In the genomic region with DNA sequence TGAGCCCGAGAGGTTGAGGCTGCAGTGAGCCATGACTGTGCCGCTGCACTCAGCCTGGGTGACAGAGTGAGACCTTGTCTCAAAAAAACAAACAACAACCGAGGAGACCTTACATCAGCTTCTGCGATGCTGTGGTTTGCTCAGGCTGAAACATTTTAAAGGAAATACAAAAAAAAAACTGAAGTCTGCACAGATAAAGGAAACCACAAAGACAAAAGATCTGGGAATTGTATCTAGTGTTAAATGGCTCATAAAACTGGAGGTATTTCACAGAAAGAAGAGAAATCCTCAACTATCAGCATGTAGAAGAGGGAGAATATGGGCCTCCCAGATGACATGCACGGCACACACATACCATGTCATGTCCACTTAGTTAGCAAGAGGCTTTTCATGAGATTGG, we compare ENCODE assay signal across 23 cellular contexts.
DNase-seq lines count a peak whose midpoint lies in the region; ATAC-seq and TF ChIP-seq lines count a peak whose summit lies in the region.
"Had no signal": no experiment of that assay in that cellular context is flagged by ENCODE, and none has a peak within 500 bp of the region (broad histone marks: within the 10 kb centered on the region; RNA-seq: fewer than 3 reads in every experiment).

No MANE protein-coding gene starts in this region.

- no peaks in the 10 kb centered on the region for H3K9me3 Mint-ChIP-seq in activated naive CD8-positive, alpha-beta T cell (ENCODE audit: low read depth)
- H3K9me3 Mint-ChIP-seq in activated naive CD8-positive, alpha-beta T cell treated with anti-CD3 and anti-CD28 coated beads, Interleukin-2, amount 50 U/mL, for 24 hours = no peaks in the 10 kb centered on the region
- no peaks in the 10 kb centered on the region for H3K9me3 Mint-ChIP-seq in T-helper 2 cell treated with Interferon-gamma antibody and Interleukin-4, amounts not matched to agents 5 μg/mL and 100 μg/mL, for 36 hours
- H3K9me3 Mint-ChIP-seq: mesothelial cell of epicardium had no signal

- peaks cover 10% of the 10 kb centered on the region for H3K36me3 Mint-ChIP-seq in activated naive CD8-positive, alpha-beta T cell
- peaks cover 22% of the 10 kb centered on the region for H3K36me3 Mint-ChIP-seq in activated naive CD8-positive, alpha-beta T cell treated with anti-CD3 and anti-CD28 coated beads, Interleukin-2, amount 50 U/mL, for 24 hours (ENCODE audit: low read depth)
- peaks cover 32% of the 10 kb centered on the region for H3K36me3 Mint-ChIP-seq in T-helper 2 cell treated with Interferon-gamma antibody and Interleukin-4, amounts not matched to agents 5 μg/mL and 100 μg/mL, for 36 hours (ENCODE audit: low read depth)

- TF ChIP-seq CTCF in choroid plexus epithelial cell (conservative IDR thresholded peaks at IDR 0.05; ENCODE audit: low read depth, low read length) = no peak
- no peak for TF ChIP-seq CTCF in GM13976 (IDR thresholded peaks at IDR 0.05; ENCODE audit: borderline replicate concordance, control extremely low read depth, extremely low read depth, insufficient read depth, missing control alignments)

- ATAC-seq in activated naive CD8-positive, alpha-beta T cell treated with anti-CD3 and anti-CD28 coated beads, Interleukin-2, amount 50 U/mL, for 24 hours = no peak
- no peak for ATAC-seq in HG03342 (IDR thresholded peaks at IDR 0.05; ENCODE audit: unreplicated experiment)
- ATAC-seq: left cardiac atrium, Panc1, SK-N-SH treated with all-trans-retinoic acid at 6 μM for 48 hours had no signal

- peaks cover 17% of the 10 kb centered on the region for H3K4me1 Mint-ChIP-seq in activated naive CD8-positive, alpha-beta T cell (ENCODE audit: low read depth)
- H3K4me1 Mint-ChIP-seq in activated naive CD8-positive, alpha-beta T cell treated with anti-CD3 and anti-CD28 coated beads, Interleukin-2, amount 50 U/mL, for 24 hours = peaks cover 10% of the 10 kb centered on the region
- H3K4me1 Mint-ChIP-seq in T-helper 2 cell treated with Interferon-gamma antibody and Interleukin-4, amounts not matched to agents 5 μg/mL and 100 μg/mL, for 36 hours (ENCODE audit: low read depth) = peaks cover 18% of the 10 kb centered on the region
- H3K4me1 Mint-ChIP-seq: mesothelial cell of epicardium had no signal

- in situ Hi-C loops in GM13976 (cut with MboI; ENCODE audit: low sequenced_read_pairs, unreplicated experiment) = no loop called here

- no peaks in the 10 kb centered on the region for H3K27me3 Mint-ChIP-seq in activated naive CD8-positive, alpha-beta T cell
- no peaks in the 10 kb centered on the region for H3K27me3 Mint-ChIP-seq in activated naive CD8-positive, alpha-beta T cell treated with anti-CD3 and anti-CD28 coated beads, Interleukin-2, amount 50 U/mL, for 24 hours
- no peaks in the 10 kb centered on the region for H3K27me3 Mint-ChIP-seq in T-helper 2 cell treated with Interferon-gamma antibody and Interleukin-4, amounts not matched to agents 5 μg/mL and 100 μg/mL, for 36 hours (ENCODE audit: low read depth)
- H3K27me3 Mint-ChIP-seq: progenitor cell of endocrine pancreas had no signal

- no peak for DNase-seq in activated naive CD8-positive, alpha-beta T cell treated with anti-CD3 and anti-CD28 coated beads, Interleukin-2, amount 50 U/mL, for 24 hours
- DNase-seq in T-helper 2 cell treated with Interferon-gamma antibody and Interleukin-4, amounts not matched to agents 5 μg/mL and 100 μg/mL, for 36 hours (ENCODE audit: low spot score) = no peak
- DNase-seq in choroid plexus epithelial cell (ENCODE audit: low read depth) = peak; percentile 14
- no peak for DNase-seq in GM13976 (ENCODE audit: low spot score)
- DNase-seq in 8988T = no peak
- no peak for DNase-seq in DMS 273 treated with DMSO at 0.1 percent for 48 hours (lab: John Stamatoyannopoulos, UW)
- DNase-seq: activated CD8-positive, alpha-beta memory T cell treated with anti-CD3 and anti-CD28 coated beads for 24 hours; dorsolateral prefrontal cortex; erythroblast; GF-D8; GM23248; left cardiac atrium; NCI-H1694; NCI-H226; stimulated activated CD4-positive, alpha-beta T cell treated with anti-CD3 and anti-CD28 coated beads, Interleukin-4, amount 100 ng/mL, for 1 hour; uterus had no signal

- H3K27ac Mint-ChIP-seq in activated naive CD8-positive, alpha-beta T cell = peak overlapping the region; percentile 19
- no peak overlapping the region for H3K27ac Mint-ChIP-seq in activated naive CD8-positive, alpha-beta T cell treated with anti-CD3 and anti-CD28 coated beads, Interleukin-2, amount 50 U/mL, for 24 hours
- H3K27ac Mint-ChIP-seq in T-helper 2 cell treated with Interferon-gamma antibody and Interleukin-4, amounts not matched to agents 5 μg/mL and 100 μg/mL, for 36 hours = peak overlapping the region; percentile 55
- H3K27ac Mint-ChIP-seq: mesothelial cell of epicardium, progenitor cell of endocrine pancreas had no signal

- H3K4me3 ChIP-seq in choroid plexus epithelial cell (ENCODE audit: low read depth, low read length) = no peak overlapping the region
- H3K4me3 ChIP-seq: dorsolateral prefrontal cortex, GM23248, skin epidermis, uterus had no signal

- H3K4me3 Mint-ChIP-seq in activated naive CD8-positive, alpha-beta T cell = no peak overlapping the region
- H3K4me3 Mint-ChIP-seq in activated naive CD8-positive, alpha-beta T cell treated with anti-CD3 and anti-CD28 coated beads, Interleukin-2, amount 50 U/mL, for 24 hours = no peak overlapping the region
- peak overlapping the region; percentile 21 for H3K4me3 Mint-ChIP-seq in T-helper 2 cell treated with Interferon-gamma antibody and Interleukin-4, amounts not matched to agents 5 μg/mL and 100 μg/mL, for 36 hours
- H3K4me3 Mint-ChIP-seq: mesothelial cell of epicardium had no signal
